In the genomic region with DNA sequence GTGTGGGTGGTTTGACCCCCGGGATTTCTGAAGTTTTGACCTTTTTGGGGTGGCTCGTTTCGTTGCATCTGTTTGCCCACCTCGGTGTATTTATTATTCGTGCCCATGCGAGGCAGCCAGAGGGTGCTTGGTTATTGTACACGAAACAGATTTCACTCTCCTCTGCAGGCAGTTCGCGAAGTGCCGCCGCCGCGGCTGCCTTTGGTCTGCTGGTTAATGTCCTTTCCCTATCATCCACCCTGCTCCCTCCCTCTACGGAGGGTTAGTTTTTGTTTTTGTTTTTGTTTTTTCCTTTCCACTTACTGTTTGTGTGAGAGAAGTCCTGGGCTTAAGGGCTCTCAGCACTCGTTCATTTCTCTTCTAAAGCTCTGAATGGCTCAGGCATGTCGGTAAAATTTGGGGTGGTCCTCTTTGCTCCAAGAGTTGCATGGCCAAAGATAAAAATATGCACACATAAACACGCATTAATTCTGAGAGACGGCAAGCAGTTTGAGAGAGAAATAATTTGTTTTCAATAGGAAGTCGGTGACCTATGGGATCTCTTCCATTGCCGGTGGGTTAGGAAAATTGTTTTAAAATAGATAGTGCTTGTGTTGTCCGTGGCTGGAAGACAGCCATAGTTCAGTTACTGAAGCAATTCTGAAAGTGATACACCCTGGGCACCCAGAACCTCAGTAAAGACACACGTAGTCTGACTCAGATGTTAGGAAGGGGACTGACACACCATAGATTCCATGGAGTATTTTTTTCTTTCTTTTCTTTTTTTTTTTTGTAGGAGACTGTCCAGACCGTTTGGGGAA, we compare ENCODE assay signal across 8 cellular contexts. TPM values are rescaled to one million over a fixed set of nuclear protein-coding genes. Genes with fewer than 3 reads are reported as not detected.
DNase-seq lines count a peak whose midpoint lies in the region; ATAC-seq, FAIRE-seq and TF ChIP-seq lines count a peak whose summit lies in the region.

No MANE protein-coding gene starts in this region.

- TF ChIP-seq POLR2A in esophagus squamous epithelium (IDR thresholded peaks at IDR 0.05) = no peak

- H3K27me3 ChIP-seq in esophagus squamous epithelium = no peaks in the 10 kb centered on the region
- peaks cover 0 to 4% of the 10 kb centered on the region in 2 donors for H3K27me3 ChIP-seq in muscle layer of colon (ENCODE audit: control insufficient read depth in 1 of 2, insufficient read depth in 2 of 2, low read length in 2 of 2)

- WGBS in esophagus squamous epithelium, 2 donors = 0 to 1% methylated on average over 23 of the region's 23 CpGs

- ATAC-seq in HG02938 (IDR thresholded peaks at IDR 0.05; ENCODE audit: unreplicated experiment) = no peak

- H3K27ac ChIP-seq in esophagus squamous epithelium (peak overlapping the region; percentile 87 to 94 (median 90)), muscle layer of colon (ENCODE audit: low read depth, low read length) (peak overlapping the region; percentile 73)

- in situ Hi-C loops in KBM-7 (cut with MboI; ENCODE audit: low pct_unique_long_range_greater_than_20kb, low sequenced_read_pairs) = no loop called here

- H3K9me3 ChIP-seq in esophagus squamous epithelium = no peaks in the 10 kb centered on the region
- no peaks in the 10 kb centered on the region for H3K9me3 ChIP-seq in muscle layer of colon (ENCODE audit: low read length)

- H3K36me3 ChIP-seq in esophagus squamous epithelium (no peaks in the 10 kb centered on the region), muscle layer of colon (ENCODE audit: insufficient read depth, low read length) (no peaks in the 10 kb centered on the region)

- H3K9ac ChIP-seq in muscle layer of colon (ENCODE audit: low read length) = peak overlapping the region; percentile 68

- peaks cover 16 to 61% (median 28%) of the 10 kb centered on the region in 3 donors for H3K4me1 ChIP-seq in esophagus squamous epithelium
- H3K4me1 ChIP-seq in muscle layer of colon (ENCODE audit: insufficient read depth, low read length) = peaks cover 23% of the 10 kb centered on the region

- DNase-seq in D721Med (ENCODE audit: insufficient read length, low spot score) = no peak
- DNase-seq in KBM-7 = peak; percentile 57
- DNase-seq in activated CD4-positive, alpha-beta T cell treated with anti-CD3 and anti-CD28 coated beads, Interleukin-2, amount 50 U/mL, for 48 hours = peak; percentile 7 to 14
- DNase-seq in esophagus squamous epithelium (lab: John Stamatoyannopoulos, UW) = no peak
- peak; percentile 56 for DNase-seq in ureter (ENCODE audit: low spot score)
- no peak for DNase-seq in NOMO-1 (lab: John Stamatoyannopoulos, UW; ENCODE audit: unreplicated experiment in 2 of 2)

- H3K4me3 ChIP-seq in esophagus squamous epithelium = peak overlapping the region; percentile 62 to 91 (median 76)
- H3K4me3 ChIP-seq in muscle layer of colon (ENCODE audit: low read depth in 1 of 2, low read length in 2 of 2) = peak overlapping the region; percentile 87 to 90

- TF ChIP-seq CTCF in D721Med (IDR thresholded peaks at IDR 0.05; ENCODE audit: insufficient read depth, missing control alignments) (no peak), esophagus squamous epithelium (IDR thresholded peaks at IDR 0.05) (peak in 2 of 6 experiments; percentile 16)

- FAIRE-seq in D721Med (lab: Jason Lieb, UNC) = peak; percentile 6

- intact Hi-C loops in esophagus squamous epithelium (cut with DNase I) = loop anchor here (10.0 kb wide), 1 partner anchor 177 kb away; no protein-coding TSS in a partner anchor

RNA-seq across cellular contexts. Expression of a gene that starts 1.2 kb away (rescaled TPM):
- total RNA-seq in esophagus squamous epithelium (10 to 100 TPM; 14.6 to 55.7 (median 36.2) TPM), ureter (83.6 TPM)

Comparison
In these comparisons a context has a peak if more than half of its experiments do, and no peak if none do; other contexts are left out.
1. DNase-seq: peak in KBM-7 (single experiment), activated CD4-positive, alpha-beta T cell treated with anti-CD3 and anti-CD28 coated beads, Interleukin-2, amount 50 U/mL, for 48 hours (2 of 2) and ureter (single experiment); none in D721Med (single experiment), esophagus squamous epithelium (single experiment) and NOMO-1 (0 of 2).